Comparison of ENCODE assay signal across 15 cellular contexts in the genomic region with DNA sequence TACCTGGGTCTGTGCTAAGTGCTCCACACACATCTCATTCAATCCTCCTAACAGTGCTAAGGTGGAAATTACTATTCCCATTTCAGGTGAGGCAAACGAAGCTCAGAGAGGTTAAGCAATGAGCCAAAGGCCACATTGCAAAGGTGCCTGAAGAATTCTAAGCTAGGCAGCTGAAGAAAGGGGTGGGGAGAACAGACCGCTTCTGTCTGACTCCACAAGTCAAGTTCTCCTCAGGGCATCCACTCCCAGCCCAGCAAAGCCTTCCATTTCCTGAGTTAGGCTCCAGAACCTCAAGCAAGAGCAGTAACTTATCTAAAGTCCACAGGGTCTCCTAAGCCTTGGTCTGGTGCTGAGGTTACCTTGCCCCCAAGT. TPM values are rescaled to one million over a fixed set of nuclear protein-coding genes. Genes with fewer than 3 reads are reported as not detected.
DNase-seq lines count a peak whose midpoint lies in the region; ATAC-seq and TF ChIP-seq lines count a peak whose summit lies in the region.
"Had no signal": no experiment of that assay in that cellular context is flagged by ENCODE, and none has a peak within 500 bp of the region (broad histone marks: within the 10 kb centered on the region; RNA-seq: fewer than 3 reads in every experiment).

No MANE protein-coding gene starts in this region.

- H4K20me1 ChIP-seq in OCI-LY7 (ENCODE audit: insufficient read depth, low read length), result no peaks in the 10 kb centered on the region

- DNase-seq in heart right ventricle (no peak), left cardiac atrium (no peak), coronary artery (ENCODE audit: low spot score) (no peak), vagina (ENCODE audit: extremely low spot score in 2 of 2) (no peak), OCI-LY7 (ENCODE audit: low spot score) (no peak), NCI-H1092 (lab: John Stamatoyannopoulos, UW) (no peak)
- DNase-seq: ACHN; activated naive CD4-positive, alpha-beta T cell treated with anti-CD3 and anti-CD28 coated beads, Interleukin-2, amount 50 U/mL, for 16 hours; cortex of kidney; natural killer cell; NCI-H1694; NCI-H526 had no signal

- H2AFZ ChIP-seq in OCI-LY7 (ENCODE audit: low read length), result no peak overlapping the region

- ATAC-seq in heart right ventricle, result no peak
- ATAC-seq in left cardiac atrium, result no peak
- ATAC-seq in GM21390 (IDR thresholded peaks at IDR 0.05; ENCODE audit: unreplicated experiment), result no peak
- ATAC-seq: natural killer cell had no signal

- no peaks in the 10 kb centered on the region for H3K79me2 ChIP-seq in OCI-LY7 (ENCODE audit: insufficient read depth, low read depth, low read length)

- TF ChIP-seq POLR2A in vagina (IDR thresholded peaks at IDR 0.05), result no peak

- no peaks in the 10 kb centered on the region for H3K9me2 ChIP-seq in OCI-LY7 (ENCODE audit: insufficient read depth, low read length)

- peaks cover 0 to 63% (median 27%) of the 10 kb centered on the region in 9 donors for H3K36me3 ChIP-seq in heart right ventricle
- peaks cover 23% of the 10 kb centered on the region for H3K36me3 ChIP-seq in mesodermal cell (ENCODE audit: control insufficient read depth, insufficient read depth, low read length)
- peaks cover 0 to 16% of the 10 kb centered on the region in 2 donors for H3K36me3 ChIP-seq in vagina
- no peaks in the 10 kb centered on the region for H3K36me3 ChIP-seq in OCI-LY7 (ENCODE audit: insufficient read depth, low read length)

- H3K27ac ChIP-seq in heart right ventricle (peak overlapping the region in 8 of 10 donors; percentile 27 to 94 (median 90)), coronary artery (peak overlapping the region; percentile 77 to 98), mesodermal cell (ENCODE audit: low read depth, low read length, severe bottlenecking) (peak overlapping the region; percentile 99), vagina (peak overlapping the region; percentile 82), OCI-LY7 (ENCODE audit: low read depth, low read length, poor library complexity, severe bottlenecking) (no peak overlapping the region)
- H3K27ac ChIP-seq: suprapubic skin had no signal

- 82 to 87% methylated on average over 2 of the region's 2 CpGs for WGBS in heart right ventricle, 2 donors
- 83% methylated on average over 2 of the region's 2 CpGs for WGBS in mesodermal cell (ENCODE audit: insufficient coverage in 2 of 2), 2 experiments

- H3K4me1 ChIP-seq in heart right ventricle (peaks cover 48 to 99% (median 79%) of the 10 kb centered on the region in 9 donors), mesodermal cell (ENCODE audit: control insufficient read depth, insufficient read depth, low read length, poor library complexity, severe bottlenecking) (peaks cover 84% of the 10 kb centered on the region), vagina (peaks cover 86% of the 10 kb centered on the region), OCI-LY7 (ENCODE audit: insufficient read depth, low read length, poor library complexity, severe bottlenecking) (peaks cover 16% of the 10 kb centered on the region)

- no peak for TF ChIP-seq CTCF in heart right ventricle (IDR thresholded peaks at IDR 0.05)
- no peak for TF ChIP-seq CTCF in coronary artery (IDR thresholded peaks at IDR 0.05)
- TF ChIP-seq CTCF in vagina (IDR thresholded peaks at IDR 0.05), result no peak
- TF ChIP-seq CTCF in OCI-LY7 (conservative IDR thresholded peaks at IDR 0.05; ENCODE audit: low read length), result no peak

- intact Hi-C loops in heart right ventricle (cut with DNase I), result loop anchor here in 1 of 10 donors (5.0 kb wide), 1 partner anchor 120 kb away; no protein-coding TSS in a partner anchor
- intact Hi-C loops in left cardiac atrium (cut with DNase I), result no loop called here
- intact Hi-C loops in vagina (cut with DNase I), result no loop called here
- intact Hi-C loops in OCI-LY7 (cut with micrococcal nuclease; ENCODE audit: unreplicated experiment), result no loop called here

- no peak overlapping the region for H3K4me2 ChIP-seq in OCI-LY7 (ENCODE audit: low read length)

- H3K4me3 ChIP-seq in heart right ventricle, result no peak overlapping the region
- no peak overlapping the region for H3K4me3 ChIP-seq in coronary artery
- no peak overlapping the region for H3K4me3 ChIP-seq in mesodermal cell (ENCODE audit: extremely low read depth, insufficient read depth, low read length, poor library complexity, severe bottlenecking)
- no peak overlapping the region for H3K4me3 ChIP-seq in vagina
- no peak overlapping the region for H3K4me3 ChIP-seq in OCI-LY7 (ENCODE audit: low read depth, low read length, poor library complexity, severe bottlenecking)
- H3K4me3 ChIP-seq: suprapubic skin had no signal

- H3K27me3 ChIP-seq in heart right ventricle, result no peaks in the 10 kb centered on the region
- no peaks in the 10 kb centered on the region for H3K27me3 ChIP-seq in vagina
- H3K27me3 ChIP-seq: suprapubic skin had no signal

- no peaks in the 10 kb centered on the region for H3K9me3 ChIP-seq in heart right ventricle
- no peaks in the 10 kb centered on the region for H3K9me3 ChIP-seq in mesodermal cell (ENCODE audit: control insufficient read depth, low read length)
- H3K9me3 ChIP-seq in vagina, result no peaks in the 10 kb centered on the region
- no peaks in the 10 kb centered on the region for H3K9me3 ChIP-seq in OCI-LY7 (ENCODE audit: low read length)
- H3K9me3 ChIP-seq: suprapubic skin had no signal

- CTCF ChIA-PET in OCI-LY7 (lab: Charles Lee; ENCODE audit: unreplicated experiment), result no interaction called here

- no TSS peak for BruUV-seq in OCI-LY7 (replicated peaks; lab: Mats Ljungman, UMichigan)

- POLR2A ChIA-PET in OCI-LY7 (lab: Charles Lee), result no interaction called here

RNA-seq across cellular contexts. Expression of gene MRPS23, which starts 27.0 kb away (rescaled TPM):
- total RNA-seq in heart right ventricle (100 to 1,000 TPM in 2 of 10 donors, 10 to 100 TPM in 8; 61.2 to 103 (median 75.5) TPM), left cardiac atrium (10 to 100 TPM; 45.2 to 55.8 TPM), vagina (6.9 TPM), OCI-LY7 (2022) (57.3 and 73.5 TPM in 2 replicates)
- polyA plus RNA-seq in heart right ventricle, result 100 to 1,000 TPM in 1 of 2 donors, 1 to 10 TPM in 1; 9.9 to 132 TPM
- polyA plus RNA-seq in mesodermal cell (2013, experiment 1 of 2), result 38.1 TPM
- polyA plus RNA-seq in mesodermal cell (2013, experiment 2 of 2), result 36.0 TPM
- 46.3 and 50.3 TPM in 2 replicates for total RNA-seq in OCI-LY7 (2014; rRNA removed; shearing (Covaris generic))
